In the genomic region with DNA sequence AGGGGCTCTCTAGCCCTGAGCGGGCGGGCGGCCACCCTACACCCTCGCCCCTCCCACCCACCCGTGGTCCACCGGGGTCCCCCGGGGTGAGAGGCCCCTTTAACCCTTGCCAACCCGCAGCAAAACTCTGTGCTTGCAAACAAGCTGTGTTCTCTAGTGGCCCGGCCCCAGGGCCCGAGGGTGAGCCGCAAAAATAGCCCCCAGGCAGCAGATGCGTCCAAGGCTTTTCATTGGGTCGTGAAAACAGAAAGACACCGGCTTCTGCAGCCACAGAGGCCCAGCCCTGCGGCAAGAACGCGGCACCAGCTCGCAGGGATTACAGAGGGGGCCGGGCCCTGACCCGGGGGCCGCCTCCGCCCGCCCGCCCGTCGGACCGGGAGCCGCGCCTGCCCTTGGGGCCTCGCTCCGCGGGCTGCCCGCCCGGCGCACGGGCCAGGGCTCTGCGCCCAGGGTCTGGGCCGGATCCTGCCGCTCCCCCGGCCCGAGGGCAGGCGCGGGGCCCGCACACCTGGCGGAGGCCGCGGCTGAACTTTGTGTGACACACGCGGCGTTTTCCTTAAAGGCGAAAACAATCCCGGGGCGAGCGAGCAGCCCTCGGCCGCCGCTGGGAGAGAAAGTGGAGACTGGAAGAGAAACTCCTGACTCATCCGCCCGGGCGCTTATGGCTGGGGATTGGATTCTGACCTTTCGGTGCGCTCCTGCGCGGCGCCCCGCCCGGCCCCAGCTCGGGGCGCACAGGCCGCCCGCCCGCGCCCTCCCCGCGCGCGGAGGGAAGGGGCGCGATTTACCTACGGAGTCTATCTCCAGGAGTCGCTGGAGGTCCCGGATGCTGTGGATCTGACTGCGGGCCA, we compare ENCODE assay signal across 8 cellular contexts. TPM values are rescaled to one million over a fixed set of nuclear protein-coding genes. Genes with fewer than 3 reads are reported as not detected.
DNase-seq lines count a peak whose midpoint lies in the region; ATAC-seq, FAIRE-seq and TF ChIP-seq lines count a peak whose summit lies in the region.

No MANE protein-coding gene starts in this region.

- ATAC-seq in K562 (no peak), GM19397 (IDR thresholded peaks at IDR 0.05; ENCODE audit: unreplicated experiment) (no peak)

- H3K27me3 ChIP-seq in K562 (ENCODE audit: control insufficient read depth in 2 of 2, insufficient read depth in 2 of 2, low read length in 2 of 2) = peaks cover 0 to 12% of the 10 kb centered on the region in 2 experiments; a peak in 2 of 5 replicates
- peaks cover 15% of the 10 kb centered on the region for H3K27me3 ChIP-seq in kidney epithelial cell (ENCODE audit: control insufficient read depth, insufficient read depth, low read length)
- H3K27me3 ChIP-seq in stomach = peaks cover 0 to 65% (median 36%) of the 10 kb centered on the region in 3 donors

- 14% methylated on average over 51 of the region's 83 CpGs for WGBS in K562 (ENCODE audit: insufficient coverage, low coverage, missing lambda C conversion rate)
- 1 to 5% (median 2%) methylated on average over 31 to 83 of the region's 83 CpGs for WGBS in stomach, 5 donors

- H4K20me1 ChIP-seq in K562 (replicated peaks; ENCODE audit: control insufficient read depth, insufficient read depth, low read length) = peaks cover 13% of the 10 kb centered on the region; the same call in 1 of the 2 replicates

- peaks cover 0 to 62% of the 10 kb centered on the region in 2 experiments; a peak in 3 of 5 replicates for H3K4me1 ChIP-seq in K562 (replicated peaks in 1 of 2; ENCODE audit: control insufficient read depth in 2 of 2, insufficient read depth in 2 of 2, low read length in 2 of 2)
- H3K4me1 ChIP-seq in stomach = peaks cover 66 to 88% (median 86%) of the 10 kb centered on the region in 4 donors

- no peak for TF ChIP-seq RAD21 in K562 (CRISPR knock-in tag; conservative IDR thresholded peaks at IDR 0.05 in 1 of 2, IDR thresholded peaks at IDR 0.05 in 1 of 2)

- H3K27ac ChIP-seq in K562 (ENCODE audit: extremely low read depth, low read depth, low read length) (no peak overlapping the region), stomach (peak overlapping the region; percentile 92 to 95 (median 94))

- H3K9me3 ChIP-seq in K562 (replicated peaks; ENCODE audit: control insufficient read depth, insufficient read depth, low read depth, low read length) = no peaks in the 10 kb centered on the region
- H3K9me3 ChIP-seq in stomach = no peaks in the 10 kb centered on the region

- no peak overlapping the region for H2AFZ ChIP-seq in K562 (ENCODE audit: low read depth, low read length)

- intact Hi-C loops in K562 (cut with micrococcal nuclease) (loop anchor here (5.0 kb wide), 1 partner anchor 120 kb away; no protein-coding TSS in a partner anchor), stomach (cut with DNase I; ENCODE audit: low total_unique reads) (loop anchor here (10.0 kb wide), 1 partner anchor 182 kb away; no protein-coding TSS in a partner anchor)

- FAIRE-seq in K562 (lab: Jason Lieb, UNC) = no peak

- H3K9ac ChIP-seq in K562 (ENCODE audit: insufficient read depth in 1 of 2, low read depth in 2 of 2, low read length in 2 of 2) = peak overlapping the region in 1 of 2 experiments; percentile 26; a peak in 1 of 4 replicates

- TF ChIP-seq EP300 in K562 (IDR thresholded peaks at IDR 0.05; ENCODE audit: low read length) (no peak), stomach (IDR thresholded peaks at IDR 0.05) (no peak)

- in situ Hi-C loops in K562 (cut with MboI) = no loop called here

- peak; percentile 31 for DNase-seq in activated naive CD4-positive, alpha-beta T cell treated with Interleukin-2 at 50 U/mL for 16 hours
- no peak for DNase-seq in activated naive CD4-positive, alpha-beta T cell treated with anti-CD3 and anti-CD28 coated beads, Interleukin-2, amount 50 U/mL, for 16 hours
- DNase-seq in K562 (ENCODE audit: extremely low read depth in 1 of 4, low spot score in 3 of 4) = peak; percentile 44 to 62 (median 51)
- DNase-seq in kidney epithelial cell (ENCODE audit: low read depth) = peak; percentile 32
- DNase-seq in stomach = peak; percentile 72
- DNase-seq in NCI-H1694 treated with DMSO at 0.1 percent for 48 hours (lab: John Stamatoyannopoulos, UW) = no peak
- no peak for DNase-seq in NCI-H146 treated with DMSO at 0.1 percent for 48 hours (lab: John Stamatoyannopoulos, UW; ENCODE audit: unreplicated experiment)

- BruUV-seq in K562 (replicated peaks; lab: Mats Ljungman, UMichigan) = no TSS peak

- POLR2A ChIA-PET in K562 (lab: Yijun Ruan, JAX) = no interaction called here

- TF ChIP-seq CTCF in K562 (IDR thresholded peaks at IDR 0.05 in 2 of 3, conservative IDR thresholded peaks at IDR 0.05 in 1 of 3; ENCODE audit: insufficient read depth in 2 of 3, low read depth in 1 of 3, low read length in 3 of 3) (no peak), kidney epithelial cell (IDR thresholded peaks at IDR 0.05; ENCODE audit: insufficient read depth, low read length, poor library complexity, severe bottlenecking) (no peak), stomach (IDR thresholded peaks at IDR 0.05) (no peak)

- H3K4me2 ChIP-seq in K562 (ENCODE audit: insufficient read depth, low read length) = no peak overlapping the region

- CTCF ChIA-PET in K562 (lab: Yijun Ruan, JAX; ENCODE audit: low intra/inter-chr PET ratio) = no interaction called here

- peaks cover 7% of the 10 kb centered on the region; the same call in 1 of the 3 replicates for H3K79me2 ChIP-seq in K562 (ENCODE audit: control insufficient read depth, insufficient read depth, low read length)

- H3K4me3 ChIP-seq in K562 (peak overlapping the region; percentile 15; the same call in 1 of the 2 replicates), kidney epithelial cell (ENCODE audit: low read depth, low read length) (peak overlapping the region; percentile 61), stomach (peak overlapping the region; percentile 67 to 85 (median 76))

- TF ChIP-seq POLR2A in K562 (conservative IDR thresholded peaks at IDR 0.05) = no peak
- TF ChIP-seq POLR2A in stomach (IDR thresholded peaks at IDR 0.05) = no peak

- no peaks in the 10 kb centered on the region for H3K36me3 ChIP-seq in K562 (ENCODE audit: control insufficient read depth, insufficient read depth, low read length)
- no peaks in the 10 kb centered on the region for H3K36me3 ChIP-seq in kidney epithelial cell (ENCODE audit: control insufficient read depth, insufficient read depth, low read length)
- peaks cover 0 to 15% (median 7%) of the 10 kb centered on the region in 4 donors for H3K36me3 ChIP-seq in stomach

- H3K9me1 ChIP-seq in K562 (ENCODE audit: control insufficient read depth, insufficient read depth, low read length) = no peaks in the 10 kb centered on the region

TF ChIP-seq in K562, 482 proteins besides CTCF, POLR2A, EP300 and RAD21 (continues in another document):
- peak; percentile 44; the same call in 1 of the 2 replicates for TF ChIP-seq FOSL1 (tag; conservative IDR thresholded peaks at IDR 0.05)
- TF ChIP-seq, protein P1, sequence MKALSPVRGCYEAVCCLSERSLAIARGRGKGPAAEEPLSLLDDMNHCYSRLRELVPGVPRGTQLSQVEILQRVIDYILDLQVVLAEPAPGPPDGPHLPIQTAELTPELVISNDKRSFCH (CRISPR knock-in tag; IDR thresholded peaks at IDR 0.05) = no peak
- TF ChIP-seq, protein P1 (tag; IDR thresholded peaks at IDR 0.05) = peak; percentile 60; the same call in 1 of the 2 replicates
- TF ChIP-seq NFE2 (IDR thresholded peaks at IDR 0.05; ENCODE audit: low read depth) = peak; percentile 36; the same call in 1 of the 2 replicates
- peak; percentile 25 for TF ChIP-seq CCNT2 (IDR thresholded peaks at IDR 0.05; ENCODE audit: borderline replicate concordance, extremely low read depth, insufficient read length, low read depth, low read length)
- no peak for TF ChIP-seq ZNF766 (CRISPR knock-in tag; conservative IDR thresholded peaks at IDR 0.05)
- peak; percentile 26; the same call in 1 of the 2 replicates for TF ChIP-seq RBFOX2 (IDR thresholded peaks at IDR 0.05; ENCODE audit: low read depth, low read length)
- TF ChIP-seq ZNF586 (CRISPR knock-in tag; conservative IDR thresholded peaks at IDR 0.05) = no peak
- 0 out of 2 replicates have a peak, but pooled peaks have one; percentile 11 for TF ChIP-seq CXXC5 (CRISPR knock-in tag; IDR thresholded peaks at IDR 0.05)
- TF ChIP-seq, protein P2, sequence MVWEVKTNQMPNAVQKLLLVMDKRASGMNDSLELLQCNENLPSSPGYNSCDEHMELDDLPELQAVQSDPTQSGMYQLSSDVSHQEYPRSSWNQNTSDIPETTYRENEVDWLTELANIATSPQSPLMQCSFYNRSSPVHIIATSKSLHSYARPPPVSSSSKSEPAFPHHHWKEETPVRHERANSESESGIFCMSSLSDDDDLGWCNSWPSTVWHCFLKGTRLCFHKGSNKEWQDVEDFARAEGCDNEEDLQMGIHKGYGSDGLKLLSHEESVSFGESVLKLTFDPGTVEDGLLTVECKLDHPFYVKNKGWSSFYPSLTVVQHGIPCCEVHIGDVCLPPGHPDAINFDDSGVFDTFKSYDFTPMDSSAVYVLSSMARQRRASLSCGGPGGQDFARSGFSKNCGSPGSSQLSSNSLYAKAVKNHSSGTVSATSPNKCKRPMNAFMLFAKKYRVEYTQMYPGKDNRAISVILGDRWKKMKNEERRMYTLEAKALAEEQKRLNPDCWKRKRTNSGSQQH (CRISPR knock-in tag; IDR thresholded peaks at IDR 0.05) = no peak

RNA-seq across cellular contexts. Expression of gene PDGFA, which starts 2.8 kb away (rescaled TPM):
- total RNA-seq in K562 (2011; cell fraction: chromatin; rRNA removed; ENCODE audit: low replicate concordance) = 21.5 and 51.6 TPM in 2 replicates
- total RNA-seq in K562 (2011; cell fraction: nucleolus; rRNA removed) = 36.1 and 57.4 TPM in 2 replicates
- 30.2 and 38.4 TPM in 2 replicates for total RNA-seq in K562 (2011; cell fraction: nucleoplasm; rRNA removed)
- 8.1 and 10.0 TPM in 2 replicates for total RNA-seq in K562 (2014; rRNA removed)
- total RNA-seq in K562 (2014; rRNA removed; fragmentation: Illumina TruSeq; extraction: Trizol) = 3.6 and 5.0 TPM in 2 replicates
- 4.6 and 6.1 TPM in 2 replicates for total RNA-seq in K562 (2015; rRNA removed; fragmentation: Illumina TruSeq; extraction: Trizol)
- total RNA-seq in K562 (2021) = 9.8 and 10.2 TPM in 2 replicates
- 7.9 TPM in 2 replicates for polyA plus RNA-seq in K562 (2011; rRNA removed)
- polyA plus RNA-seq in K562 (2011; cell fraction: cytosol; rRNA removed) = 5.2 and 10.8 TPM in 2 replicates
- 13.3 and 32.6 TPM in 2 replicates for polyA plus RNA-seq in K562 (2011; cell fraction: nucleus; rRNA removed)
- polyA plus RNA-seq in K562 (2012) = 6.4 and 9.1 TPM in 2 replicates
- polyA plus RNA-seq in K562 (2014; fragmentation: Illumina TruSeq; extraction: Trizol) = 2.5 and 4.7 TPM in 2 replicates
- polyA plus RNA-seq in K562 (2014; fragmentation: Nextera tagmentation; extraction: Ambion mirVana) = 1 to 10 TPM; 3.9 to 9.5 TPM
- 2.6 and 3.6 TPM in 2 replicates for polyA plus RNA-seq in K562 (2014; rRNA removed)
- polyA minus RNA-seq in K562 (2011; rRNA and poly(A)+ RNA removed) = 24.4 and 37.5 TPM in 2 replicates
- polyA minus RNA-seq in K562 (2011; cell fraction: cytosol; rRNA and poly(A)+ RNA removed) = 34.5 and 45.2 TPM in 2 replicates
- polyA minus RNA-seq in K562 (2011; cell fraction: nucleus; rRNA and poly(A)+ RNA removed) = 11.0 and 13.5 TPM in 2 replicates
- total RNA-seq in kidney epithelial cell = 65.6 and 92.4 TPM in 2 replicates
- 10 to 100 TPM; 11.1 to 93.0 (median 55.9) TPM for total RNA-seq in stomach
- polyA plus RNA-seq in stomach = 10 to 100 TPM; 15.0 to 36.0 (median 25.3) TPM

Comparison
In these comparisons a context has a peak if more than half of its experiments do, and no peak if none do; other contexts are left out.
1. DNase-seq: peak in activated naive CD4-positive, alpha-beta T cell treated with Interleukin-2 at 50 U/mL for 16 hours (single experiment), K562 (4 of 4), kidney epithelial cell (single experiment) and stomach (single experiment); none in activated naive CD4-positive, alpha-beta T cell treated with anti-CD3 and anti-CD28 coated beads, Interleukin-2, amount 50 U/mL, for 16 hours (single experiment), NCI-H1694 treated with DMSO at 0.1 percent for 48 hours (single experiment) and NCI-H146 treated with DMSO at 0.1 percent for 48 hours (single experiment).
2. H3K4me3 ChIP-seq: peak in every context shown above with its lines; median percentile 76 in stomach; 61 in kidney epithelial cell; 15 in K562.